28 cellular contexts compared by ENCODE assay signal in genomic region chr14:21056520-21057163, GRCh38. TPM values are rescaled to one million over a fixed set of nuclear protein-coding genes. Genes with fewer than 3 reads are reported as not detected.
DNase-seq lines count a peak whose midpoint lies in the region; ATAC-seq, FAIRE-seq and TF ChIP-seq lines count a peak whose summit lies in the region.
"Had no signal": no experiment of that assay in that cellular context is flagged by ENCODE, and none has a peak within 500 bp of the region (broad histone marks: within the 10 kb centered on the region; RNA-seq: fewer than 3 reads in every experiment).

No MANE protein-coding gene starts in this region.

- TF ChIP-seq RAD21 in K562 (CRISPR knock-in tag; conservative IDR thresholded peaks at IDR 0.05 in 1 of 2, IDR thresholded peaks at IDR 0.05 in 1 of 2) (no peak), liver (IDR thresholded peaks at IDR 0.05) (no peak)

- H2AFZ ChIP-seq in K562 (ENCODE audit: low read depth, low read length): peak overlapping the region; percentile 9; the same call in 1 of the 2 replicates
- H2AFZ ChIP-seq: PC-9 had no signal

- peaks cover 5% of the 10 kb centered on the region; the same call in 1 of the 2 replicates for H3K27me3 Mint-ChIP-seq in HFFc6 (ENCODE audit: insufficient read depth)
- no peaks in the 10 kb centered on the region for H3K27me3 Mint-ChIP-seq in chondrocyte (ENCODE audit: low read depth)
- H3K27me3 Mint-ChIP-seq in CD8-positive, alpha-beta T cell (ENCODE audit: low read depth): peaks cover 18% of the 10 kb centered on the region

- H3K79me2 ChIP-seq in K562 (ENCODE audit: control insufficient read depth, insufficient read depth, low read length): no peaks in the 10 kb centered on the region

- H3K4me3 ChIP-seq in K562 (no peak overlapping the region), liver (ENCODE audit: low read depth in 1 of 3, low read length in 3 of 3) (no peak overlapping the region)
- H3K4me3 ChIP-seq in CD8-positive, alpha-beta T cell (ENCODE audit: low read depth, low read length): no peak overlapping the region
- H3K4me3 ChIP-seq: BLaER1 treated with 17β-estradiol and CSF1 and Interleukin-3, amounts not matched to agents 10 nM and 100 nM; esophagus muscularis mucosa; PC-9; SJSA1 had no signal

- H3K9ac ChIP-seq in K562 (ENCODE audit: insufficient read depth in 1 of 2, low read depth in 2 of 2, low read length in 2 of 2): no peak overlapping the region
- H3K9ac ChIP-seq in liver (ENCODE audit: low read depth in 1 of 2, low read length in 2 of 2): no peak overlapping the region
- H3K9ac ChIP-seq: BLaER1 treated with 17β-estradiol and CSF1 and Interleukin-3, amounts not matched to agents 10 nM and 100 nM had no signal

- in situ Hi-C loops in K562 (cut with MboI): no loop called here

- DNase-seq in AG08395 (ENCODE audit: low spot score) (peak; percentile 65), HFFc6 (peak; percentile 13), K562 (ENCODE audit: extremely low read depth in 1 of 4, low spot score in 3 of 4) (no peak), chondrocyte (ENCODE audit: low spot score) (no peak)
- DNase-seq in CD8-positive, alpha-beta T cell: no peak
- DNase-seq in stimulated activated CD4-positive, alpha-beta T cell treated with anti-CD3 and anti-CD28 coated beads, Interleukin-12 subunit alpha, Interleukin-12 subunit beta, amount 100 ng/mL, for 4 hours: no peak
- DNase-seq: activated CD4-positive, alpha-beta T cell treated with anti-CD3 and anti-CD28 coated beads, Interleukin-2, amount 50 U/mL, for 1 hour; activated CD8-positive, alpha-beta memory T cell treated with anti-CD3 and anti-CD28 coated beads, Interleukin-2, amount 50 U/mL, for 4 hours; activated naive CD8-positive, alpha-beta T cell treated with anti-CD3 and anti-CD28 coated beads for 36 hours; effector memory CD4-positive, alpha-beta T cell; H9; kidney glomerular epithelial cell; NCI-H1694 treated with DMSO at 0.1 percent for 48 hours; PC-9; T-helper 17 cell; WERI-Rb-1 had no signal

- intact Hi-C loops in K562 (cut with micrococcal nuclease): no loop called here
- intact Hi-C loops in CD8-positive, alpha-beta T cell (cut with DNase I, micrococcal nuclease): no loop called here

- ATAC-seq in K562 (no peak), HG02840 (IDR thresholded peaks at IDR 0.05; ENCODE audit: low FRiP score, unreplicated experiment) (no peak)
- ATAC-seq in CD8-positive, alpha-beta T cell: no peak
- ATAC-seq: natural killer cell treated with Interleukin-12 subunit alpha and Interleukin-12 subunit beta and Interleukin-15 and Interleukin-18, amount 100 ng/mL, for 72 hours; T-helper 17 cell had no signal

- 56% methylated on average over 9 of the region's 10 CpGs for WGBS in K562 (ENCODE audit: insufficient coverage, low coverage, missing lambda C conversion rate)
- WGBS in liver: 71% methylated on average over 10 of the region's 10 CpGs

- no peak overlapping the region for H3K4me3 Mint-ChIP-seq in HFFc6
- no peak overlapping the region for H3K4me3 Mint-ChIP-seq in chondrocyte (ENCODE audit: unreplicated experiment)
- no peak overlapping the region for H3K4me3 Mint-ChIP-seq in CD8-positive, alpha-beta T cell
- H3K4me3 Mint-ChIP-seq: activated naive CD8-positive, alpha-beta T cell treated with anti-CD3 and anti-CD28 coated beads for 36 hours; H9; natural killer cell treated with Interleukin-12 subunit alpha and Interleukin-12 subunit beta and Interleukin-15 and Interleukin-18, amount 100 ng/mL, for 72 hours; T-helper 17 cell had no signal

- H3K9me3 ChIP-seq in K562 (replicated peaks; ENCODE audit: control insufficient read depth, insufficient read depth, low read depth, low read length): no peaks in the 10 kb centered on the region
- H3K9me3 ChIP-seq in liver (ENCODE audit: control insufficient read depth in 4 of 4, low read length in 3 of 4): no peaks in the 10 kb centered on the region
- no peaks in the 10 kb centered on the region for H3K9me3 ChIP-seq in CD8-positive, alpha-beta T cell (ENCODE audit: low read length)
- H3K9me3 ChIP-seq: BLaER1 treated with 17β-estradiol and CSF1 and Interleukin-3, amounts not matched to agents 10 nM and 100 nM; esophagus muscularis mucosa; SJSA1 had no signal

- CTCF ChIA-PET in K562 (lab: Yijun Ruan, JAX; ENCODE audit: low intra/inter-chr PET ratio): no interaction called here
- CTCF ChIA-PET in CD8-positive, alpha-beta T cell (lab: Charles Lee): interaction anchor here (1.0 to 2.1 kb wide), 5 partner anchors 10 to 48 kb away, joined by 3 to 9 read pairs (median 5); no protein-coding TSS in a partner anchor

- H3K27ac ChIP-seq in K562 (ENCODE audit: extremely low read depth, low read depth, low read length) (no peak overlapping the region), liver (ENCODE audit: low read depth in 1 of 2, low read length in 2 of 2) (peak overlapping the region; percentile 1 to 6)
- H3K27ac ChIP-seq in CD8-positive, alpha-beta T cell (ENCODE audit: low read depth, low read length): no peak overlapping the region
- H3K27ac ChIP-seq: BLaER1 treated with 17β-estradiol and CSF1 and Interleukin-3, amounts not matched to agents 10 nM and 100 nM; esophagus muscularis mucosa; PC-9; SJSA1; WERI-Rb-1 had no signal

- no peaks in the 10 kb centered on the region for H4K20me1 ChIP-seq in K562 (replicated peaks; ENCODE audit: control insufficient read depth, insufficient read depth, low read length)
- H4K20me1 ChIP-seq: BLaER1 treated with 17β-estradiol and CSF1 and Interleukin-3, amounts not matched to agents 10 nM and 100 nM had no signal

- FAIRE-seq in K562 (lab: Jason Lieb, UNC): no peak
- FAIRE-seq: urothelium cell line had no signal

- BruUV-seq in K562 (replicated peaks; lab: Mats Ljungman, UMichigan): no TSS peak

- H3K4me1 ChIP-seq in K562 (replicated peaks in 1 of 2; ENCODE audit: control insufficient read depth in 2 of 2, insufficient read depth in 2 of 2, low read length in 2 of 2) (no peaks in the 10 kb centered on the region; a peak in 1 of 5 replicates), liver (ENCODE audit: control insufficient read depth in 4 of 4, insufficient read depth in 4 of 4, low read length in 3 of 4) (peaks cover 15 to 62% (median 50%) of the 10 kb centered on the region in 4 donors)
- no peaks in the 10 kb centered on the region for H3K4me1 ChIP-seq in CD8-positive, alpha-beta T cell (ENCODE audit: insufficient read depth, low read length)
- H3K4me1 ChIP-seq: esophagus muscularis mucosa, SJSA1 had no signal

- no peaks in the 10 kb centered on the region for H3K9me1 ChIP-seq in K562 (ENCODE audit: control insufficient read depth, insufficient read depth, low read length)

- no peak overlapping the region for H3K27ac Mint-ChIP-seq in HFFc6
- H3K27ac Mint-ChIP-seq in chondrocyte (ENCODE audit: unreplicated experiment): no peak overlapping the region
- no peak overlapping the region for H3K27ac Mint-ChIP-seq in CD8-positive, alpha-beta T cell
- H3K27ac Mint-ChIP-seq: activated naive CD8-positive, alpha-beta T cell treated with anti-CD3 and anti-CD28 coated beads for 36 hours; H9; natural killer cell treated with Interleukin-12 subunit alpha and Interleukin-12 subunit beta and Interleukin-15 and Interleukin-18, amount 100 ng/mL, for 72 hours; T-helper 17 cell had no signal

- H3K36me3 Mint-ChIP-seq in HFFc6 (ENCODE audit: low read depth) (no peaks in the 10 kb centered on the region), chondrocyte (ENCODE audit: low read depth) (no peaks in the 10 kb centered on the region)
- H3K36me3 Mint-ChIP-seq in CD8-positive, alpha-beta T cell: no peaks in the 10 kb centered on the region
- H3K36me3 Mint-ChIP-seq: activated naive CD8-positive, alpha-beta T cell treated with anti-CD3 and anti-CD28 coated beads for 36 hours; natural killer cell treated with Interleukin-12 subunit alpha and Interleukin-12 subunit beta and Interleukin-15 and Interleukin-18, amount 100 ng/mL, for 72 hours had no signal

- H3K4me1 Mint-ChIP-seq in HFFc6 (ENCODE audit: low read depth) (peaks cover 26% of the 10 kb centered on the region), chondrocyte (ENCODE audit: low read depth) (peaks cover 25% of the 10 kb centered on the region)
- H3K4me1 Mint-ChIP-seq in CD8-positive, alpha-beta T cell (ENCODE audit: low read depth): no peaks in the 10 kb centered on the region
- H3K4me1 Mint-ChIP-seq: activated naive CD8-positive, alpha-beta T cell treated with anti-CD3 and anti-CD28 coated beads for 36 hours had no signal

- H3K4me2 ChIP-seq in K562 (ENCODE audit: insufficient read depth, low read length): no peak overlapping the region
- H3K4me2 ChIP-seq: PC-9 had no signal

- POLR2A ChIA-PET in K562 (lab: Yijun Ruan, JAX): interaction anchor here (1.2 to 1.7 kb wide), 2 partner anchors 10 to 38 kb away, joined by 3 to 5 read pairs; no protein-coding TSS in a partner anchor
- POLR2A ChIA-PET in CD8-positive, alpha-beta T cell (lab: Charles Lee): no interaction called here

- TF ChIP-seq CTCF in HFFc6 (IDR thresholded peaks at IDR 0.05): no peak
- no peak for TF ChIP-seq CTCF in K562 (IDR thresholded peaks at IDR 0.05 in 2 of 3, conservative IDR thresholded peaks at IDR 0.05 in 1 of 3; ENCODE audit: insufficient read depth in 2 of 3, low read depth in 1 of 3, low read length in 3 of 3)
- TF ChIP-seq CTCF in liver (IDR thresholded peaks at IDR 0.05; ENCODE audit: low read depth, low read length, missing input control): no peak
- no peak for TF ChIP-seq CTCF in chondrocyte (IDR thresholded peaks at IDR 0.05)
- TF ChIP-seq CTCF in CD8-positive, alpha-beta T cell (IDR thresholded peaks at IDR 0.05): no peak

- H3K9me3 Mint-ChIP-seq in HFFc6 (no peaks in the 10 kb centered on the region), chondrocyte (ENCODE audit: low read depth) (no peaks in the 10 kb centered on the region)
- H3K9me3 Mint-ChIP-seq in CD8-positive, alpha-beta T cell: no peaks in the 10 kb centered on the region
- H3K9me3 Mint-ChIP-seq: activated naive CD8-positive, alpha-beta T cell treated with anti-CD3 and anti-CD28 coated beads for 36 hours; H9; natural killer cell treated with Interleukin-12 subunit alpha and Interleukin-12 subunit beta and Interleukin-15 and Interleukin-18, amount 100 ng/mL, for 72 hours had no signal

- H3K27me3 ChIP-seq in K562 (ENCODE audit: control insufficient read depth in 2 of 2, insufficient read depth in 2 of 2, low read length in 2 of 2): no peaks in the 10 kb centered on the region
- no peaks in the 10 kb centered on the region for H3K27me3 ChIP-seq in liver (ENCODE audit: control insufficient read depth in 4 of 4, insufficient read depth in 4 of 4, low read length in 3 of 4)
- no peaks in the 10 kb centered on the region for H3K27me3 ChIP-seq in CD8-positive, alpha-beta T cell (ENCODE audit: insufficient read depth, low read length)
- H3K27me3 ChIP-seq: BLaER1 treated with 17β-estradiol and CSF1 and Interleukin-3, amounts not matched to agents 10 nM and 100 nM; esophagus muscularis mucosa; SJSA1 had no signal

- TF ChIP-seq POLR2A in K562 (conservative IDR thresholded peaks at IDR 0.05): no peak

- H3K36me3 ChIP-seq in K562 (ENCODE audit: control insufficient read depth, insufficient read depth, low read length) (no peaks in the 10 kb centered on the region), liver (ENCODE audit: control insufficient read depth in 4 of 4, insufficient read depth in 3 of 4, low read depth in 1 of 4, low read length in 3 of 4) (no peaks in the 10 kb centered on the region)
- no peaks in the 10 kb centered on the region for H3K36me3 ChIP-seq in CD8-positive, alpha-beta T cell (ENCODE audit: insufficient read depth, low read length)
- H3K36me3 ChIP-seq: BLaER1 treated with 17β-estradiol and CSF1 and Interleukin-3, amounts not matched to agents 10 nM and 100 nM; esophagus muscularis mucosa; SJSA1; WERI-Rb-1 had no signal

- no peak for TF ChIP-seq EP300 in K562 (IDR thresholded peaks at IDR 0.05; ENCODE audit: low read length)

RNA-seq across cellular contexts. Expression of gene RNASE8, which starts 1.0 kb away (rescaled TPM):
- total RNA-seq in HFFc6 (2021; fragmentation: NEBNext Ultra II Directional; extraction: Animal tissue kit (Norgen Biotek cat#: 25700)): not detected
- total RNA-seq in K562 (2011; cell fraction: chromatin; rRNA removed; ENCODE audit: low replicate concordance): not detected in 2 replicates
- not detected in 2 replicates for total RNA-seq in K562 (2011; cell fraction: nucleolus; rRNA removed)
- not detected in 2 replicates for total RNA-seq in K562 (2011; cell fraction: nucleoplasm; rRNA removed)
- total RNA-seq in K562 (2014; rRNA removed) (not detected in 2 replicates), K562 (2014; rRNA removed; fragmentation: Illumina TruSeq; extraction: Trizol) (not detected in 2 replicates), K562 (2015; rRNA removed; fragmentation: Illumina TruSeq; extraction: Trizol) (not detected in 2 replicates), K562 (2021) (not detected in 2 replicates), liver (not detected), chondrocyte (not detected in 3 replicates)
- polyA plus RNA-seq in K562 (2011; rRNA removed) (not detected in 2 replicates), K562 (2014; fragmentation: Illumina TruSeq; extraction: Trizol) (not detected in 2 replicates), K562 (2014; fragmentation: Nextera tagmentation; extraction: Ambion mirVana) (not detected), K562 (2014; rRNA removed) (not detected in 2 replicates), liver (not detected)
- polyA plus RNA-seq in K562 (2011; cell fraction: cytosol; rRNA removed): not detected in 2 replicates
- not detected in 2 replicates for polyA plus RNA-seq in K562 (2011; cell fraction: nucleus; rRNA removed)
- polyA plus RNA-seq in K562 (2012): not detected in 2 replicates
- not detected in 2 replicates for polyA minus RNA-seq in K562 (2011; rRNA and poly(A)+ RNA removed)
- polyA minus RNA-seq in K562 (2011; cell fraction: cytosol; rRNA and poly(A)+ RNA removed): not detected in 2 replicates
- not detected in 2 replicates for polyA minus RNA-seq in K562 (2011; cell fraction: nucleus; rRNA and poly(A)+ RNA removed)
- total RNA-seq in CD8-positive, alpha-beta T cell: not detected
- total RNA-seq: A673; activated naive CD8-positive, alpha-beta T cell treated with anti-CD3 and anti-CD28 coated beads for 36 hours; cerebellum; esophagus muscularis mucosa; G401; glomerular endothelial cell; H9; mesenteric fat pad; natural killer cell treated with Interleukin-12 subunit alpha and Interleukin-12 subunit beta and Interleukin-15 and Interleukin-18, amount 100 ng/mL, for 72 hours; PC-9; SJSA1; T-helper 17 cell had no signal

RNA-seq across cellular contexts. Expression of gene ARHGEF40, which starts 13.5 kb away (rescaled TPM):
- total RNA-seq in HFFc6 (2021; fragmentation: NEBNext Ultra II Directional; extraction: Animal tissue kit (Norgen Biotek cat#: 25700)): 10 to 100 TPM; 30.4 to 43.0 (median 40.8) TPM
- total RNA-seq in K562 (2011; cell fraction: chromatin; rRNA removed; ENCODE audit: low replicate concordance): 6.3 and 19.5 TPM in 2 replicates
- total RNA-seq in K562 (2011; cell fraction: nucleolus; rRNA removed): 8.9 and 9.8 TPM in 2 replicates
- 7.5 and 9.5 TPM in 2 replicates for total RNA-seq in K562 (2011; cell fraction: nucleoplasm; rRNA removed)
- total RNA-seq in K562 (2014; rRNA removed): 3.9 and 4.0 TPM in 2 replicates
- total RNA-seq in K562 (2014; rRNA removed; fragmentation: Illumina TruSeq; extraction: Trizol): 2.3 and 2.9 TPM in 2 replicates
- total RNA-seq in K562 (2015; rRNA removed; fragmentation: Illumina TruSeq; extraction: Trizol): 3.3 and 3.7 TPM in 2 replicates
- 4.6 and 6.3 TPM in 2 replicates for total RNA-seq in K562 (2021)
- polyA plus RNA-seq in K562 (2011; rRNA removed): 3.8 and 4.0 TPM in 2 replicates
- 5.6 and 9.9 TPM in 2 replicates for polyA plus RNA-seq in K562 (2011; cell fraction: cytosol; rRNA removed)
- polyA plus RNA-seq in K562 (2011; cell fraction: nucleus; rRNA removed): 18.5 and 28.6 TPM in 2 replicates
- polyA plus RNA-seq in K562 (2012): 3.6 and 7.8 TPM in 2 replicates
- 4.6 and 5.0 TPM in 2 replicates for polyA plus RNA-seq in K562 (2014; fragmentation: Illumina TruSeq; extraction: Trizol)
- under 1 TPM; 0.42 to 0.55 TPM for polyA plus RNA-seq in K562 (2014; fragmentation: Nextera tagmentation; extraction: Ambion mirVana)
- 4.6 and 4.7 TPM in 2 replicates for polyA plus RNA-seq in K562 (2014; rRNA removed)
- polyA minus RNA-seq in K562 (2011; rRNA and poly(A)+ RNA removed): 2.2 and 3.0 TPM in 2 replicates
- 1.8 and 2.2 TPM in 2 replicates for polyA minus RNA-seq in K562 (2011; cell fraction: cytosol; rRNA and poly(A)+ RNA removed)
- 3.9 and 4.0 TPM in 2 replicates for polyA minus RNA-seq in K562 (2011; cell fraction: nucleus; rRNA and poly(A)+ RNA removed)
- 10 to 100 TPM; 19.8 to 42.5 TPM for total RNA-seq in liver
- 10 to 100 TPM in 1 of 2 donors, 1 to 10 TPM in 1; 9.3 to 14.0 TPM for polyA plus RNA-seq in liver
- total RNA-seq in chondrocyte: 86.1 to 144 TPM (median 90.4 TPM) in 3 replicates
- total RNA-seq in CD8-positive, alpha-beta T cell: under 1 TPM; 0.76 to 0.92 TPM

RNA-seq across cellular contexts. Expression of gene RNASE7, which starts 14.5 kb away (rescaled TPM):
- total RNA-seq in HFFc6 (2021; fragmentation: NEBNext Ultra II Directional; extraction: Animal tissue kit (Norgen Biotek cat#: 25700)): not detected
- not detected in 2 replicates for total RNA-seq in K562 (2011; cell fraction: chromatin; rRNA removed; ENCODE audit: low replicate concordance)
- not detected in 2 replicates for total RNA-seq in K562 (2011; cell fraction: nucleolus; rRNA removed)
- total RNA-seq in K562 (2011; cell fraction: nucleoplasm; rRNA removed): not detected in 2 replicates
- total RNA-seq in K562 (2014; rRNA removed) (not detected in 2 replicates), K562 (2014; rRNA removed; fragmentation: Illumina TruSeq; extraction: Trizol) (not detected in 2 replicates), K562 (2015; rRNA removed; fragmentation: Illumina TruSeq; extraction: Trizol) (not detected in 2 replicates), K562 (2021) (not detected in 2 replicates), liver (under 1 TPM in 1 of 2 donors, not detected in 1; 0.33 TPM), chondrocyte (not detected in 3 replicates)
- polyA plus RNA-seq in K562 (2011; rRNA removed) (not detected in 2 replicates), K562 (2014; fragmentation: Illumina TruSeq; extraction: Trizol) (not detected in 2 replicates), K562 (2014; fragmentation: Nextera tagmentation; extraction: Ambion mirVana) (not detected), K562 (2014; rRNA removed) (not detected in 2 replicates), liver (under 1 TPM; 0.11 to 0.12 TPM)
- not detected in 2 replicates for polyA plus RNA-seq in K562 (2011; cell fraction: cytosol; rRNA removed)
- not detected in 2 replicates for polyA plus RNA-seq in K562 (2011; cell fraction: nucleus; rRNA removed)
- polyA plus RNA-seq in K562 (2012): not detected in 2 replicates
- polyA minus RNA-seq in K562 (2011; rRNA and poly(A)+ RNA removed): not detected in 2 replicates
- polyA minus RNA-seq in K562 (2011; cell fraction: cytosol; rRNA and poly(A)+ RNA removed): not detected in 2 replicates
- polyA minus RNA-seq in K562 (2011; cell fraction: nucleus; rRNA and poly(A)+ RNA removed): not detected in 2 replicates
- not detected for total RNA-seq in CD8-positive, alpha-beta T cell
- total RNA-seq: A673; activated naive CD8-positive, alpha-beta T cell treated with anti-CD3 and anti-CD28 coated beads for 36 hours; cerebellum; esophagus muscularis mucosa; G401; glomerular endothelial cell; H9; natural killer cell treated with Interleukin-12 subunit alpha and Interleukin-12 subunit beta and Interleukin-15 and Interleukin-18, amount 100 ng/mL, for 72 hours; PC-9; SJSA1; T-helper 17 cell had no signal

RNA-seq across cellular contexts. Expression of gene RNASE13, which starts 22.0 kb away (rescaled TPM):
- total RNA-seq in HFFc6 (2021; fragmentation: NEBNext Ultra II Directional; extraction: Animal tissue kit (Norgen Biotek cat#: 25700)): not detected
- not detected in 2 replicates for total RNA-seq in K562 (2011; cell fraction: chromatin; rRNA removed; ENCODE audit: low replicate concordance)
- not detected in 2 replicates for total RNA-seq in K562 (2011; cell fraction: nucleolus; rRNA removed)
- total RNA-seq in K562 (2011; cell fraction: nucleoplasm; rRNA removed): not detected in 2 replicates
- not detected in 2 replicates for total RNA-seq in K562 (2014; rRNA removed)
- total RNA-seq in K562 (2014; rRNA removed; fragmentation: Illumina TruSeq; extraction: Trizol): not detected in 2 replicates
- total RNA-seq in K562 (2015; rRNA removed; fragmentation: Illumina TruSeq; extraction: Trizol): not detected in 2 replicates
- not detected in 2 replicates for total RNA-seq in K562 (2021)
- not detected in 2 replicates for polyA plus RNA-seq in K562 (2011; rRNA removed)
- polyA plus RNA-seq in K562 (2011; cell fraction: cytosol; rRNA removed): not detected in 2 replicates
- not detected in 2 replicates for polyA plus RNA-seq in K562 (2011; cell fraction: nucleus; rRNA removed)
- polyA plus RNA-seq in K562 (2012): not detected in 2 replicates
- not detected in 2 replicates for polyA plus RNA-seq in K562 (2014; fragmentation: Illumina TruSeq; extraction: Trizol)
- polyA plus RNA-seq in K562 (2014; fragmentation: Nextera tagmentation; extraction: Ambion mirVana): not detected
- polyA plus RNA-seq in K562 (2014; rRNA removed): not detected in 2 replicates
- polyA minus RNA-seq in K562 (2011; rRNA and poly(A)+ RNA removed): not detected in 2 replicates
- polyA minus RNA-seq in K562 (2011; cell fraction: cytosol; rRNA and poly(A)+ RNA removed): not detected in 2 replicates
- not detected in 2 replicates for polyA minus RNA-seq in K562 (2011; cell fraction: nucleus; rRNA and poly(A)+ RNA removed)
- under 1 TPM; 0.05 to 0.08 TPM for total RNA-seq in liver
- polyA plus RNA-seq in liver: not detected
- not detected in 3 replicates for total RNA-seq in chondrocyte
- total RNA-seq in CD8-positive, alpha-beta T cell: not detected
- total RNA-seq: A673; activated naive CD8-positive, alpha-beta T cell treated with anti-CD3 and anti-CD28 coated beads for 36 hours; cerebellum; esophagus muscularis mucosa; G401; glomerular endothelial cell; H9; mesenteric fat pad; natural killer cell treated with Interleukin-12 subunit alpha and Interleukin-12 subunit beta and Interleukin-15 and Interleukin-18, amount 100 ng/mL, for 72 hours; PC-9; SJSA1; T-helper 17 cell had no signal

RNA-seq across cellular contexts. Expression of gene TPPP2, which starts 26.6 kb away (rescaled TPM):
- total RNA-seq in HFFc6 (2021; fragmentation: NEBNext Ultra II Directional; extraction: Animal tissue kit (Norgen Biotek cat#: 25700)): not detected
- total RNA-seq in K562 (2011; cell fraction: chromatin; rRNA removed; ENCODE audit: low replicate concordance): 0.19 TPM in 1 of 2 replicates, not detected in the other
- total RNA-seq in K562 (2011; cell fraction: nucleolus; rRNA removed): not detected in 2 replicates
- total RNA-seq in K562 (2011; cell fraction: nucleoplasm; rRNA removed): not detected in 2 replicates
- total RNA-seq in K562 (2014; rRNA removed) (0.18 and 0.24 TPM in 2 replicates), K562 (2014; rRNA removed; fragmentation: Illumina TruSeq; extraction: Trizol) (not detected in 2 replicates), K562 (2015; rRNA removed; fragmentation: Illumina TruSeq; extraction: Trizol) (not detected in 2 replicates), K562 (2021) (not detected in 2 replicates), liver (1 to 10 TPM; 1.6 to 5.9 TPM), chondrocyte (not detected in 3 replicates)
- polyA plus RNA-seq in K562 (2011; rRNA removed) (not detected in 2 replicates), K562 (2014; fragmentation: Illumina TruSeq; extraction: Trizol) (not detected in 2 replicates), K562 (2014; fragmentation: Nextera tagmentation; extraction: Ambion mirVana) (not detected), K562 (2014; rRNA removed) (not detected in 2 replicates), liver (1 to 10 TPM; 1.5 to 1.6 TPM)
- polyA plus RNA-seq in K562 (2011; cell fraction: cytosol; rRNA removed): not detected in 2 replicates
- polyA plus RNA-seq in K562 (2011; cell fraction: nucleus; rRNA removed): 0.33 TPM in 1 of 2 replicates, not detected in the other
- not detected in 2 replicates for polyA plus RNA-seq in K562 (2012)
- polyA minus RNA-seq in K562 (2011; rRNA and poly(A)+ RNA removed): not detected in 2 replicates
- polyA minus RNA-seq in K562 (2011; cell fraction: cytosol; rRNA and poly(A)+ RNA removed): not detected in 2 replicates
- not detected in 2 replicates for polyA minus RNA-seq in K562 (2011; cell fraction: nucleus; rRNA and poly(A)+ RNA removed)
- total RNA-seq in CD8-positive, alpha-beta T cell: not detected
- total RNA-seq: A673; activated naive CD8-positive, alpha-beta T cell treated with anti-CD3 and anti-CD28 coated beads for 36 hours; cerebellum; esophagus muscularis mucosa; G401; glomerular endothelial cell; H9; mesenteric fat pad; natural killer cell treated with Interleukin-12 subunit alpha and Interleukin-12 subunit beta and Interleukin-15 and Interleukin-18, amount 100 ng/mL, for 72 hours; PC-9; SJSA1; T-helper 17 cell had no signal

Comparison
In these comparisons a context has a peak if more than half of its experiments do, and no peak if none do; other contexts are left out.
1. DNase-seq: peak in AG08395 (single experiment) and HFFc6 (single experiment); none in K562 (0 of 4), chondrocyte (single experiment), CD8-positive, alpha-beta T cell (0 of 7) and stimulated activated CD4-positive, alpha-beta T cell treated with anti-CD3 and anti-CD28 coated beads, Interleukin-12 subunit alpha, Interleukin-12 subunit beta, amount 100 ng/mL, for 4 hours (single experiment).
2. H3K27ac ChIP-seq: peak in liver (2 of 2); none in K562 (single experiment) and CD8-positive, alpha-beta T cell (single experiment).